Comparison of ENCODE assay signal across 40 cellular contexts in the genomic region with DNA sequence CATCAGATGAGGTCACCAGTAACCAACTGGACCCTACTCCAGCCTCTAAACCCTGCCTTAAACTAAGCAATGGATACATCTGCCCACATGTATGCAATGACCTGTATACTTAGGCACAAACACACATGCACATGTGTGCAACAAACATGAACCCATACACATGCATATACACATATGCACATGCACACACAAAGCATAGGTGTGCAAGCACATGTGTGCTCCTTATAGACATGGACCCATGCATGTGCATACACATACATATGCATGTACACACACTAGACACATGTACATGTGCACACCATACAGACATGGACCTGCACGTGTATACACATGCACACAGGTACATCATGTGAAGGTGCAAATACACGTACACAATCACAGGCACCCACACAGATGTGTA. TPM values are rescaled to one million over a fixed set of nuclear protein-coding genes. Genes with fewer than 3 reads are reported as not detected.
"Had no signal": no experiment of that assay in that cellular context is flagged by ENCODE, and none has a peak within 500 bp of the region (broad histone marks: within the 10 kb centered on the region; RNA-seq: fewer than 3 reads in every experiment).

No MANE protein-coding gene starts in this region.

- H3K9me3 ChIP-seq: ascending aorta, breast epithelium, esophagus squamous epithelium, gastroesophageal sphincter, heart right ventricle had no signal

- H3K27ac Mint-ChIP-seq: activated CD4-positive, alpha-beta memory T cell treated with anti-CD3 and anti-CD28 coated beads for 36 hours; activated CD4-positive, alpha-beta T cell treated with anti-CD3 and anti-CD28 coated beads for 36 hours; activated CD4-positive, alpha-beta T cell treated with anti-CD3 and anti-CD28 coated beads, Interleukin-2, amount 10 ng/mL, durations not matched to agents 24 days and 14 days; activated CD8-positive, alpha-beta memory T cell treated with anti-CD3 and anti-CD28 coated beads, Interleukin-2, amount 10 ng/mL, durations not matched to agents 7 days and 5 days; activated CD8-positive, alpha-beta T cell treated with anti-CD3 and anti-CD28 coated beads, Interleukin-2, amount 10 ng/mL, durations not matched to agents 7 days and 5 days; activated naive CD4-positive, alpha-beta T cell treated with anti-CD3 and anti-CD28 coated beads, Interleukin-2, amount 10 ng/mL, durations not matched to agents 7 days and 5 days; activated naive CD4-positive, alpha-beta T cell treated with anti-CD3 and anti-CD28 coated beads, Interleukin-2, amount 50 U/mL, for 72 hours; activated naive CD8-positive, alpha-beta T cell treated with anti-CD3 and anti-CD28 coated beads, Interleukin-2, amount 10 ng/mL, durations not matched to agents 7 days and 5 days; activated T-helper 1 cell treated with anti-CD3 and anti-CD28 coated beads, Interleukin-12 subunit alpha, Interleukin-12 subunit beta, Interleukin-2, Interleukin-4 antibody, amounts not matched to agents 30 ng/mL and 10 ng/mL and 1 ng/mL, durations not matched to agents 14 hours and 24 hours and 36 hours; activated T-helper 2 cell treated with anti-CD3 and anti-CD28 coated beads, Interferon-gamma antibody, Interleukin-2, Interleukin-4, amounts not matched to agents 10 μg/mL and 5 μg/mL and 100 μg/mL, durations not matched to agents 14 hours and 24 hours and 36 hours; effector memory CD8-positive, alpha-beta T cell; T-helper 17 cell; T-helper 2 cell treated with Interferon-gamma antibody and Interleukin-4, amounts not matched to agents 5 μg/mL and 100 μg/mL, for 36 hours had no signal

- DNase-seq: activated CD4-positive, alpha-beta memory T cell treated with anti-CD3 and anti-CD28 coated beads for 36 hours; activated CD4-positive, alpha-beta T cell treated with anti-CD3 and anti-CD28 coated beads for 36 hours; activated CD4-positive, alpha-beta T cell treated with anti-CD3 and anti-CD28 coated beads, Interleukin-2, amount 10 ng/mL, durations not matched to agents 24 days and 14 days; activated CD4-positive, CD25-positive, alpha-beta regulatory T cell; activated CD4-positive, CD25-positive, alpha-beta regulatory T cell treated with anti-CD3 and anti-CD28 coated beads, Interleukin-2, amount 50 U/mL, for 72 hours; activated CD8-positive, alpha-beta memory T cell treated with anti-CD3 and anti-CD28 coated beads, Interleukin-2, amount 10 ng/mL, durations not matched to agents 7 days and 5 days; activated CD8-positive, alpha-beta memory T cell treated with anti-CD3 and anti-CD28 coated beads, Interleukin-2, amount 50 U/mL, for 4 hours; activated CD8-positive, alpha-beta T cell treated with anti-CD3 and anti-CD28 coated beads, Interleukin-2, amount 10 ng/mL, durations not matched to agents 7 days and 5 days; activated gamma-delta T cell; activated naive CD4-positive, alpha-beta T cell; activated naive CD4-positive, alpha-beta T cell treated with anti-CD3 and anti-CD28 coated beads, Interleukin-2, amount 10 ng/mL, durations not matched to agents 7 days and 5 days; activated naive CD8-positive, alpha-beta T cell treated with anti-CD3 and anti-CD28 coated beads, Interleukin-2, amount 10 ng/mL, durations not matched to agents 7 days and 5 days; activated T-cell treated with anti-CD3 and anti-CD28 coated beads, Interleukin-2, amount 50 U/mL, for 1 hour; activated T-cell treated with anti-CD3 and anti-CD28 coated beads, Interleukin-2, amount 50 U/mL, for 48 hours; cortex of kidney; dermis blood vessel endothelial cell; effector CD4-positive, alpha-beta T cell; effector memory CD8-positive, alpha-beta T cell; esophagus squamous epithelium; foreskin melanocyte; heart right ventricle; T-helper 1 cell; T-helper 17 cell; T1000 had no signal

- H3K4me3 ChIP-seq: ascending aorta, breast epithelium, esophagus squamous epithelium, gastroesophageal sphincter, heart right ventricle had no signal

- H3K27me3 ChIP-seq: ascending aorta, breast epithelium, esophagus squamous epithelium, gastroesophageal sphincter had no signal

- H3K36me3 Mint-ChIP-seq: activated CD4-positive, alpha-beta memory T cell treated with anti-CD3 and anti-CD28 coated beads for 36 hours; activated CD8-positive, alpha-beta memory T cell treated with anti-CD3 and anti-CD28 coated beads, Interleukin-2, amount 10 ng/mL, durations not matched to agents 7 days and 5 days; activated naive CD4-positive, alpha-beta T cell treated with anti-CD3 and anti-CD28 coated beads, Interleukin-2, amount 10 ng/mL, durations not matched to agents 7 days and 5 days; activated naive CD4-positive, alpha-beta T cell treated with anti-CD3 and anti-CD28 coated beads, Interleukin-2, amount 50 U/mL, for 72 hours; activated naive CD8-positive, alpha-beta T cell treated with anti-CD3 and anti-CD28 coated beads, Interleukin-2, amount 10 ng/mL, durations not matched to agents 7 days and 5 days; brain had no signal

- H3K36me3 ChIP-seq: ascending aorta, breast epithelium, esophagus squamous epithelium, gastroesophageal sphincter, heart right ventricle had no signal

- H3K27ac ChIP-seq: ascending aorta, breast epithelium, epithelial cell of prostate, esophagus squamous epithelium, gastroesophageal sphincter, heart right ventricle had no signal

- H3K9me3 Mint-ChIP-seq: activated CD4-positive, alpha-beta memory T cell treated with anti-CD3 and anti-CD28 coated beads for 36 hours; activated CD4-positive, alpha-beta T cell treated with anti-CD3 and anti-CD28 coated beads, Interleukin-2, amount 10 ng/mL, durations not matched to agents 24 days and 14 days; activated naive CD4-positive, alpha-beta T cell treated with anti-CD3 and anti-CD28 coated beads, Interleukin-2, amount 10 ng/mL, durations not matched to agents 7 days and 5 days; activated naive CD4-positive, alpha-beta T cell treated with anti-CD3 and anti-CD28 coated beads, Interleukin-2, amount 50 U/mL, for 72 hours; activated naive CD8-positive, alpha-beta T cell treated with anti-CD3 and anti-CD28 coated beads, Interleukin-2, amount 10 ng/mL, durations not matched to agents 7 days and 5 days; activated T-helper 1 cell treated with anti-CD3 and anti-CD28 coated beads, Interleukin-12 subunit alpha, Interleukin-12 subunit beta, Interleukin-2, Interleukin-4 antibody, amounts not matched to agents 30 ng/mL and 10 ng/mL and 1 ng/mL, durations not matched to agents 14 hours and 24 hours and 36 hours; activated T-helper 2 cell treated with anti-CD3 and anti-CD28 coated beads, Interferon-gamma antibody, Interleukin-2, Interleukin-4, amounts not matched to agents 10 μg/mL and 5 μg/mL and 100 μg/mL, durations not matched to agents 14 hours and 24 hours and 36 hours; central memory CD8-positive, alpha-beta T cell; effector memory CD8-positive, alpha-beta T cell; T-helper 2 cell treated with Interferon-gamma antibody and Interleukin-4, amounts not matched to agents 5 μg/mL and 100 μg/mL, for 36 hours had no signal

- H3K4me1 ChIP-seq: ascending aorta, breast epithelium, esophagus squamous epithelium, gastroesophageal sphincter, heart right ventricle had no signal

- H3K4me3 Mint-ChIP-seq: activated CD4-positive, alpha-beta memory T cell treated with anti-CD3 and anti-CD28 coated beads for 36 hours; activated CD4-positive, alpha-beta T cell treated with anti-CD3 and anti-CD28 coated beads for 36 hours; activated CD4-positive, alpha-beta T cell treated with anti-CD3 and anti-CD28 coated beads, Interleukin-2, amount 10 ng/mL, durations not matched to agents 24 days and 14 days; activated CD8-positive, alpha-beta memory T cell treated with anti-CD3 and anti-CD28 coated beads, Interleukin-2, amount 10 ng/mL, durations not matched to agents 7 days and 5 days; activated CD8-positive, alpha-beta T cell treated with anti-CD3 and anti-CD28 coated beads, Interleukin-2, amount 10 ng/mL, durations not matched to agents 7 days and 5 days; activated naive CD4-positive, alpha-beta T cell treated with anti-CD3 and anti-CD28 coated beads, Interleukin-2, amount 10 ng/mL, durations not matched to agents 7 days and 5 days; activated naive CD8-positive, alpha-beta T cell treated with anti-CD3 and anti-CD28 coated beads, Interleukin-2, amount 10 ng/mL, durations not matched to agents 7 days and 5 days; activated T-helper 1 cell treated with anti-CD3 and anti-CD28 coated beads, Interleukin-12 subunit alpha, Interleukin-12 subunit beta, Interleukin-2, Interleukin-4 antibody, amounts not matched to agents 30 ng/mL and 10 ng/mL and 1 ng/mL, durations not matched to agents 14 hours and 24 hours and 36 hours; central memory CD8-positive, alpha-beta T cell; effector memory CD8-positive, alpha-beta T cell; T-helper 17 cell; T-helper 2 cell treated with Interferon-gamma antibody and Interleukin-4, amounts not matched to agents 5 μg/mL and 100 μg/mL, for 36 hours had no signal

- H3K4me1 Mint-ChIP-seq: activated CD4-positive, alpha-beta T cell treated with anti-CD3 and anti-CD28 coated beads for 36 hours; activated CD4-positive, alpha-beta T cell treated with anti-CD3 and anti-CD28 coated beads, Interleukin-2, amount 10 ng/mL, durations not matched to agents 24 days and 14 days; activated CD8-positive, alpha-beta memory T cell treated with anti-CD3 and anti-CD28 coated beads, Interleukin-2, amount 10 ng/mL, durations not matched to agents 7 days and 5 days; activated naive CD4-positive, alpha-beta T cell treated with anti-CD3 and anti-CD28 coated beads, Interleukin-2, amount 10 ng/mL, durations not matched to agents 7 days and 5 days; activated naive CD8-positive, alpha-beta T cell treated with anti-CD3 and anti-CD28 coated beads, Interleukin-2, amount 10 ng/mL, durations not matched to agents 7 days and 5 days; central memory CD8-positive, alpha-beta T cell had no signal

RNA-seq across cellular contexts. Expression of gene TRH, which starts 8.6 kb away (rescaled TPM):
- total RNA-seq: activated CD4-positive, alpha-beta memory T cell treated with anti-CD3 and anti-CD28 coated beads for 36 hours; activated CD4-positive, alpha-beta T cell treated with anti-CD3 and anti-CD28 coated beads for 36 hours; activated CD4-positive, alpha-beta T cell treated with anti-CD3 and anti-CD28 coated beads, Interleukin-2, amount 10 ng/mL, durations not matched to agents 24 days and 14 days; activated CD8-positive, alpha-beta memory T cell treated with anti-CD3 and anti-CD28 coated beads for 36 hours; activated CD8-positive, alpha-beta memory T cell treated with anti-CD3 and anti-CD28 coated beads, Interleukin-2, amount 10 ng/mL, durations not matched to agents 7 days and 5 days; activated CD8-positive, alpha-beta T cell treated with anti-CD3 and anti-CD28 coated beads, Interleukin-2, amount 10 ng/mL, durations not matched to agents 7 days and 5 days; activated naive CD4-positive, alpha-beta T cell treated with anti-CD3 and anti-CD28 coated beads, Interleukin-2, amount 50 U/mL, for 72 hours; activated naive CD8-positive, alpha-beta T cell treated with anti-CD3 and anti-CD28 coated beads, Interleukin-2, amount 10 ng/mL, durations not matched to agents 7 days and 5 days; activated T-helper 1 cell treated with anti-CD3 and anti-CD28 coated beads, Interleukin-12 subunit alpha, Interleukin-12 subunit beta, Interleukin-2, Interleukin-4 antibody, amounts not matched to agents 30 ng/mL and 10 ng/mL and 1 ng/mL, durations not matched to agents 14 hours and 24 hours and 36 hours; activated T-helper 2 cell treated with anti-CD3 and anti-CD28 coated beads, Interferon-gamma antibody, Interleukin-2, Interleukin-4, amounts not matched to agents 10 μg/mL and 5 μg/mL and 100 μg/mL, durations not matched to agents 14 hours and 24 hours and 36 hours; ascending aorta; breast epithelium; cardiac septum; dermis blood vessel endothelial cell; esophagus squamous epithelium; fibroblast of lung; fibroblast of villous mesenchyme; glomerular endothelial cell; T-helper 17 cell had no signal
- polyA plus RNA-seq: esophagus, fibroblast of lung had no signal
